Comparison of ENCODE assay signal across 8 cellular contexts in the genomic region with DNA sequence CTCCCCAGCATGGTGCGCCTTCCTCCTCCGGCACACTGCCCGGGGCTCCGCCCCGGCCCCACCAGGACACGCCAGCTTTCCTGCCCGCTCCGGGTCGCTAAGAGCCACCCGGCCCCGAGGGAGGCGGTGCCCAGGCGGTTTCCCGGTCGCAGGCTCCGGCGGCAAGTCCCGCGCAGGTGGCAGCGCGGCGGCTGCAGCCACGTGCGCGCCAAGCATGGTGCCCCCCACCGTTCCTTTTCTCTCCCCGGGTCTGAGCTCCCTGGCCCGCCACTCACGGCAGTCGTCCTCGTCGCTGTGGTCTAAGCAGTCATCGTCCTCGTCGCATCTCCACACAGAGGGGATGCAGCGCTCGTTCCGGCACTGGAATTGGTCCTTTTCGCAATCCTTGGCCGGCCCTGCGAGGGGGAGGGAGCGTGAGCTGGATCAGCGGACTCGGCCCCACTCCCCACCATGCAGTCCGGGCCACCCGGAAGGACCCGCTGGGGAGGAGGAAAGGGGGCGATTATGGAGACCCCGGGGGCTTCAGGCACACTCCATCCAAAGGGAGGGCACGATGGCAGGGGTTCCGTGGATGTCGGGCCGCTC. TPM values are rescaled to one million over a fixed set of nuclear protein-coding genes. Genes with fewer than 3 reads are reported as not detected.
A peak's percentile ranks its signal among the peaks of the same experiment; 100 is the strongest.
DNase-seq lines count a peak whose midpoint lies in the region; ATAC-seq and TF ChIP-seq lines count a peak whose summit lies in the region.

No MANE protein-coding gene starts in this region.

- H3K4me2 ChIP-seq in HCT116 (ENCODE audit: low read length) = peak overlapping the region; percentile 98

- no peaks in the 10 kb centered on the region for H4K20me1 ChIP-seq in HCT116 (ENCODE audit: insufficient read depth)

- H3K27ac ChIP-seq in HCT116 (ENCODE audit: low read depth, low read length) = peak overlapping the region; percentile 88
- H3K27ac ChIP-seq in gastroesophageal sphincter = peak overlapping the region in 1 of 4 donors; percentile 72
- H3K27ac ChIP-seq in rectal smooth muscle tissue (ENCODE audit: low read depth, low read length) = no peak overlapping the region

- BruUV-seq in HCT116 (replicated peaks; lab: Mats Ljungman, UMichigan) = TSS peak; percentile 75

- H3K36me3 Mint-ChIP-seq in activated CD8-positive, alpha-beta T cell treated with anti-CD3 and anti-CD28 coated beads for 36 hours (ENCODE audit: low read depth) = peaks cover 45% of the 10 kb centered on the region

- CTCF ChIA-PET in HCT116 (lab: Charles Lee) = interaction anchor here (0.9 kb wide), 1 partner anchor 66 kb away, joined by 6 read pairs; no protein-coding TSS in a partner anchor
- CTCF ChIA-PET in activated CD8-positive, alpha-beta T cell treated with anti-CD3 and anti-CD28 coated beads for 36 hours (lab: Charles Lee) = interaction anchor here (0.8 to 2.6 kb wide), 4 partner anchors 10 to 86 kb away, joined by 3 to 11 read pairs (median 4); no protein-coding TSS in a partner anchor

- no peak overlapping the region for H2AFZ ChIP-seq in HCT116 (ENCODE audit: low read depth, low read length, poor library complexity, severe bottlenecking)

- POLR2A ChIA-PET in HCT116 (lab: Charles Lee) = no interaction called here
- POLR2A ChIA-PET in activated CD8-positive, alpha-beta T cell treated with anti-CD3 and anti-CD28 coated beads for 36 hours (lab: Charles Lee) = interaction anchor here (0.6 to 3.3 kb wide), 22 partner anchors 9 to 1742 kb away, joined by 3 to 20 read pairs (median 4); a partner anchor contains a TSS

- no peaks in the 10 kb centered on the region for H3K9me2 ChIP-seq in HCT116 (ENCODE audit: insufficient read depth)

- H3K4me3 ChIP-seq in HCT116 (replicated peaks in 1 of 2; ENCODE audit: low read depth in 1 of 2, low read length in 2 of 2) (peak overlapping the region; percentile 87 to 97), MG63 (peak overlapping the region; percentile 95), gastroesophageal sphincter (peak overlapping the region; percentile 53 to 78), rectal smooth muscle tissue (ENCODE audit: low read length) (peak overlapping the region; percentile 57)

- TF ChIP-seq POLR2A in HCT116 (IDR thresholded peaks at IDR 0.05; ENCODE audit: borderline replicate concordance, extremely low read depth, insufficient read depth, insufficient read length) = peak; percentile 26
- TF ChIP-seq POLR2A in gastroesophageal sphincter (IDR thresholded peaks at IDR 0.05) = no peak

- no CpG with 5 or more reads among the region's 53 CpGs for WGBS in gastroesophageal sphincter (ENCODE audit: low coverage in 1 of 2), 2 donors

- H3K9ac ChIP-seq in HCT116 (ENCODE audit: low read length) (peak overlapping the region; percentile 97), rectal smooth muscle tissue (ENCODE audit: low read length) (peak overlapping the region; percentile 8)

- no peaks in the 10 kb centered on the region for H3K9me3 Mint-ChIP-seq in activated CD8-positive, alpha-beta T cell treated with anti-CD3 and anti-CD28 coated beads for 36 hours

- no peaks in the 10 kb centered on the region for H3K27me3 Mint-ChIP-seq in activated CD8-positive, alpha-beta T cell treated with anti-CD3 and anti-CD28 coated beads for 36 hours

- peak; percentile 22 for ATAC-seq in Right ventricle myocardium inferior
- peak; percentile 65 for ATAC-seq in HCT116
- ATAC-seq in activated CD8-positive, alpha-beta T cell treated with anti-CD3 and anti-CD28 coated beads for 36 hours = peak; percentile 32
- peak; percentile 26 for ATAC-seq in gastroesophageal sphincter

- intact Hi-C loops in Right ventricle myocardium inferior (cut with DNase I) (loop anchor here (5.0 kb wide), 1 partner anchor 51 kb away; no protein-coding TSS in a partner anchor), cardiac septum (cut with DNase I) (no loop called here), HCT116 (cut with micrococcal nuclease) (loop anchor here (5.0 kb wide), 1 partner anchor 56 kb away; no protein-coding TSS in a partner anchor)
- intact Hi-C loops in activated CD8-positive, alpha-beta T cell treated with anti-CD3 and anti-CD28 coated beads for 36 hours (cut with micrococcal nuclease) = loop anchor here (5.0 kb wide), 1 partner anchor 66 kb away; no protein-coding TSS in a partner anchor

- no peak for TF ChIP-seq EP300 in gastroesophageal sphincter (IDR thresholded peaks at IDR 0.05)

- H3K79me2 ChIP-seq in HCT116 (ENCODE audit: insufficient read depth, low read length) = peaks cover 50% of the 10 kb centered on the region

- H3K4me1 ChIP-seq in HCT116 (ENCODE audit: control insufficient read depth in 1 of 2, insufficient read depth in 2 of 2, low read length in 2 of 2) (peaks cover 8 to 21% of the 10 kb centered on the region in 2 experiments), gastroesophageal sphincter (peaks cover 0 to 36% (median 10%) of the 10 kb centered on the region in 3 donors), rectal smooth muscle tissue (ENCODE audit: control insufficient read depth, insufficient read depth, low read length) (peaks cover 7% of the 10 kb centered on the region)

- DNase-seq in Right ventricle myocardium inferior (ENCODE audit: missing footprints) = peak; percentile 68
- no peak for DNase-seq in cardiac septum (ENCODE audit: low spot score)
- DNase-seq in HCT116 (ENCODE audit: low read depth, low spot score) = no peak
- DNase-seq in MG63 = peak; percentile 46
- no peak for DNase-seq in activated CD8-positive, alpha-beta T cell treated with anti-CD3 and anti-CD28 coated beads for 36 hours
- no peak for DNase-seq in amniotic stem cell (lab: John Stamatoyannopoulos, UW)

- TF ChIP-seq RAD21 in HCT116 (IDR thresholded peaks at IDR 0.05; ENCODE audit: low read depth) = no peak

- TF ChIP-seq CTCF in HCT116 (IDR thresholded peaks at IDR 0.05 in 2 of 3, conservative IDR thresholded peaks at IDR 0.05 in 1 of 3; ENCODE audit: borderline replicate concordance in 1 of 3, insufficient read depth in 1 of 3, low read depth in 2 of 3, low read length in 2 of 3) (no peak), gastroesophageal sphincter (IDR thresholded peaks at IDR 0.05) (no peak)
- no peak for TF ChIP-seq CTCF in activated CD8-positive, alpha-beta T cell treated with anti-CD3 and anti-CD28 coated beads for 36 hours (IDR thresholded peaks at IDR 0.05)

- peak overlapping the region; percentile 97 for H3K4me3 Mint-ChIP-seq in activated CD8-positive, alpha-beta T cell treated with anti-CD3 and anti-CD28 coated beads for 36 hours

- RAD21 ChIA-PET in HCT116 (lab: Charles Lee; ENCODE audit: low non-redundant PET in 1 of 2, low total read pairs in 2 of 2, uncharacterized antibody in 2 of 2, unreplicated experiment in 2 of 2) = no interaction called here

- H3K4me1 Mint-ChIP-seq in activated CD8-positive, alpha-beta T cell treated with anti-CD3 and anti-CD28 coated beads for 36 hours (ENCODE audit: low read depth) = peaks cover 19% of the 10 kb centered on the region

- H3K27me3 ChIP-seq in HCT116 (ENCODE audit: insufficient read depth, low read length) (no peaks in the 10 kb centered on the region), MG63 (no peaks in the 10 kb centered on the region), gastroesophageal sphincter (no peaks in the 10 kb centered on the region), rectal smooth muscle tissue (ENCODE audit: control insufficient read depth, insufficient read depth, low read length) (no peaks in the 10 kb centered on the region)

- H3K27ac Mint-ChIP-seq in activated CD8-positive, alpha-beta T cell treated with anti-CD3 and anti-CD28 coated beads for 36 hours = peak overlapping the region; percentile 97

- no peaks in the 10 kb centered on the region for H3K9me3 ChIP-seq in HCT116 (ENCODE audit: control insufficient read depth in 1 of 2, insufficient read depth in 1 of 2, low read depth in 1 of 2, low read length in 2 of 2)
- H3K9me3 ChIP-seq in MG63 = no peaks in the 10 kb centered on the region
- no peaks in the 10 kb centered on the region for H3K9me3 ChIP-seq in gastroesophageal sphincter

- H3K36me3 ChIP-seq in HCT116 (ENCODE audit: control insufficient read depth in 1 of 2, insufficient read depth in 2 of 2, low read length in 2 of 2) (peaks cover 2 to 34% of the 10 kb centered on the region in 2 experiments; a peak in 2 of 4 replicates), MG63 (peaks cover 37% of the 10 kb centered on the region), gastroesophageal sphincter (no peaks in the 10 kb centered on the region), rectal smooth muscle tissue (ENCODE audit: control insufficient read depth, insufficient read depth, low read length) (no peaks in the 10 kb centered on the region)

TF ChIP-seq in HCT116, 20 proteins besides CTCF, POLR2A, EP300 and RAD21:
- no peak for TF ChIP-seq CEBPB (IDR thresholded peaks at IDR 0.05; ENCODE audit: low read depth)
- TF ChIP-seq ZFX (IDR thresholded peaks at IDR 0.05) = peak; percentile 22; the same call in 1 of the 2 replicates
- TF ChIP-seq EZH2 (IDR thresholded peaks at IDR 0.05) = no peak
- TF ChIP-seq, protein P1, sequence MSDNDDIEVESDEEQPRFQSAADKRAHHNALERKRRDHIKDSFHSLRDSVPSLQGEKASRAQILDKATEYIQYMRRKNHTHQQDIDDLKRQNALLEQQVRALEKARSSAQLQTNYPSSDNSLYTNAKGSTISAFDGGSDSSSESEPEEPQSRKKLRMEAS (IDR thresholded peaks at IDR 0.05) = peak; percentile 89

RNA-seq across cellular contexts. Expression of a gene that starts 1.2 kb away (rescaled TPM):
- total RNA-seq in Right ventricle myocardium inferior = 1.2 TPM
- total RNA-seq in cardiac septum = 2.3 TPM
- 56.3 TPM for total RNA-seq in HCT116 (2021; ENCODE audit: unreplicated experiment)
- polyA plus RNA-seq in HCT116 (2012) = 46.3 and 55.5 TPM in 2 replicates
- total RNA-seq in MG63 (2014; rRNA removed; shearing (Covaris generic); ENCODE audit: low replicate concordance) = 12.4 and 16.1 TPM in 2 replicates
- total RNA-seq in activated CD8-positive, alpha-beta T cell treated with anti-CD3 and anti-CD28 coated beads for 36 hours = 10 to 100 TPM; 39.9 to 41.6 TPM
- 1 to 10 TPM; 1.8 to 3.6 (median 2.2) TPM for total RNA-seq in gastroesophageal sphincter

Comparison
In these comparisons a context has a peak if more than half of its experiments do, and no peak if none do; other contexts are left out.
1. DNase-seq: peak in Right ventricle myocardium inferior (single experiment) and MG63 (single experiment); none in cardiac septum (single experiment), HCT116 (single experiment), activated CD8-positive, alpha-beta T cell treated with anti-CD3 and anti-CD28 coated beads for 36 hours (single experiment) and amniotic stem cell (single experiment).
2. Peak in every context shown above with its lines, with median percentiles within 50 percentile points of each other: ATAC-seq and H3K4me3 ChIP-seq.